In the genomic region with DNA sequence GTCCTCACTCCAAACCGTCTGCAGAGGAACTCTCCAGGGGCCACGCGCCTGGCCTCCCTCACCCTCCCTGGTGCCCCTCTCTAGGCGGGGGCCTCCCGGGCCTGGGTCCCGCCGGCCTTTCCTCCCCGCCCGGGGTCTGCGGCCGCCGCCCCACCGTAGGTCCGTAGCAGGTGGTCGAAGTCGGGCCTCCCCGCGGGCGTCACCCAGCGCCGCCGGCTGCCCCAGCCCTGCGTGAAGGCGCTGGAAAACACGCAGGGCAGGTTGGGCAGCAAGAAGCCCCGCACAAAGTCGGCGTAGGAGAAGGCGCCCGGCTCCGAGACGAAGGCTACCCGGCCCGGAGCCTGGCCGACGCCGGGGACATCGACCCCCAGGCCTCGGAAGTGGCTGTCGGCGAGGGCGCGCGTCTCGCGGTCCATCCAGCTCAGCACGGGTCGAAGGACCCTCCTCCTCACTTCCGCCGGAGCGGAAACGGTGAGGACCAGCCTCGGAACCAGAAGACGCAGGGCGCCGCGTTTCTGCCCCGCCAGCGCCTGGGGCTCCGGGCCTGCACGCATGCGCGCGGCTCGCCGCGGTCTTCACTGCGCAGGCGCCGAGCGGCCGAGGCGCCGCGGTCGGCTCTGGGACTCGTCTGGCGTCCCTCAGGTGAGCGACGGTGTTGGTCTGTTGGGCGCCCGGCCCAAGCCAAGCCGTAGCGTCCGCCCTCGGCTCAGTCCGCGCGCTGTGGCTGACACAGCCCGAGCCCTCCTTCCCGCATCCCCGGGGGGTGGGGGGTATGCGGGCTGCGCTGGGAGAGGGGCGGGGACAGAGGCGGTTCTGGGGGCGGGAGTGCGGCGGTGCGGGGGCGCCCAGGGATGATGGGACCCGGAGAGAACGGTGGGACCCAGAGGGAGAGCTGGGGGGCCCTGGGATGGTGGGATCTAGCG, we compare ENCODE assay signal across 8 cellular contexts. TPM values are rescaled to one million over a fixed set of nuclear protein-coding genes. Genes with fewer than 3 reads are reported as not detected.
DNase-seq lines count a peak whose midpoint lies in the region; ATAC-seq and TF ChIP-seq lines count a peak whose summit lies in the region.

A gene with protein sequence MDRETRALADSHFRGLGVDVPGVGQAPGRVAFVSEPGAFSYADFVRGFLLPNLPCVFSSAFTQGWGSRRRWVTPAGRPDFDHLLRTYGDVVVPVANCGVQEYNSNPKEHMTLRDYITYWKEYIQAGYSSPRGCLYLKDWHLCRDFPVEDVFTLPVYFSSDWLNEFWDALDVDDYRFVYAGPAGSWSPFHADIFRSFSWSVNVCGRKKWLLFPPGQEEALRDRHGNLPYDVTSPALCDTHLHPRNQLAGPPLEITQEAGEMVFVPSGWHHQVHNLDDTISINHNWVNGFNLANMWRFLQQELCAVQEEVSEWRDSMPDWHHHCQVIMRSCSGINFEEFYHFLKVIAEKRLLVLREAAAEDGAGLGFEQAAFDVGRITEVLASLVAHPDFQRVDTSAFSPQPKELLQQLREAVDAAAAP (minus strand): TSS at position 445 of the 923 bp plus-strand sequence. CDS start 29 bp downstream, at position 416.
A gene with protein sequence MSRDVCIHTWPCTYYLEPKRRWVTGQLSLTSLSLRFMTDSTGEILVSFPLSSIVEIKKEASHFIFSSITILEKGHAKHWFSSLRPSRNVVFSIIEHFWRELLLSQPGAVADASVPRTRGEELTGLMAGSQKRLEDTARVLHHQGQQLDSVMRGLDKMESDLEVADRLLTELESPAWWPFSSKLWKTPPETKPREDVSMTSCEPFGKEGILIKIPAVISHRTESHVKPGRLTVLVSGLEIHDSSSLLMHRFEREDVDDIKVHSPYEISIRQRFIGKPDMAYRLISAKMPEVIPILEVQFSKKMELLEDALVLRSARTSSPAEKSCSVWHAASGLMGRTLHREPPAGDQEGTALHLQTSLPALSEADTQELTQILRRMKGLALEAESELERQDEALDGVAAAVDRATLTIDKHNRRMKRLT (plus strand): TSS at position 578 of the 923 bp plus-strand sequence. CDS start 12,302 bp downstream, outside the sequence.

- H4K20me1 ChIP-seq in DND-41 (ENCODE audit: insufficient read depth, low read length) (peaks cover 58% of the 10 kb centered on the region), GM23248 (ENCODE audit: insufficient read depth) (no peaks in the 10 kb centered on the region), Karpas-422 (ENCODE audit: insufficient read depth, low read depth, low read length) (peaks cover 11% of the 10 kb centered on the region), fibroblast of lung (ENCODE audit: control insufficient read depth, extremely low read depth, insufficient read depth, low read length) (no peaks in the 10 kb centered on the region)

- H3K36me3 ChIP-seq in DND-41 (ENCODE audit: insufficient read depth, low read length) (peaks cover 49% of the 10 kb centered on the region), GM23248 (ENCODE audit: low read depth) (peaks cover 3% of the 10 kb centered on the region; the same call in 1 of the 2 replicates), Karpas-422 (ENCODE audit: insufficient read depth, low read length) (no peaks in the 10 kb centered on the region), fibroblast of lung (ENCODE audit: control insufficient read depth, insufficient read depth, low read length) (peaks cover 6% of the 10 kb centered on the region)

- DNase-seq in DND-41 (peak; percentile 93), GM23248 (peak; percentile 96), Karpas-422 (peak; percentile 97), RPMI8226 (peak; percentile 97), fibroblast of lung (ENCODE audit: low read depth in 2 of 2) (peak; percentile 87 to 91)
- peak; percentile 86 to 92 for DNase-seq in activated T-helper 1 cell treated with anti-CD3 and anti-CD28 coated beads, Interleukin-2, amount 50 U/mL, for 16 hours (ENCODE audit: low read depth in 1 of 2, low spot score in 1 of 2)
- DNase-seq in naive thymus-derived CD8-positive, alpha-beta T cell: peak; percentile 84 to 98 (median 94)
- DNase-seq in stimulated activated naive B cell treated with anti-CD40 and anti-IgM and Interleukin-4, amounts not matched to agents 10 μg/mL and 1 μg/mL and 100 μg/mL, for 72 hours: peak; percentile 93

- H3K36me3 Mint-ChIP-seq in naive thymus-derived CD8-positive, alpha-beta T cell: peaks cover 0 to 8% (median 0%) of the 10 kb centered on the region in 3 donors
- peaks cover 27 to 35% of the 10 kb centered on the region in 2 donors for H3K36me3 Mint-ChIP-seq in stimulated activated naive B cell treated with anti-CD40 and anti-IgM and Interleukin-4, amounts not matched to agents 10 μg/mL and 1 μg/mL and 100 μg/mL, for 72 hours

- H2AFZ ChIP-seq in DND-41 (ENCODE audit: low read depth, low read length) (peak within 1 kb of the TSS; percentile 94), GM23248 (peak within 1 kb of the TSS; percentile 86), Karpas-422 (ENCODE audit: low read length) (peak within 1 kb of the TSS; percentile 84), fibroblast of lung (ENCODE audit: low read length) (peak within 1 kb of the TSS; percentile 84)

- no peaks in the 10 kb centered on the region for H3K9me3 ChIP-seq in DND-41 (ENCODE audit: insufficient read depth, low read length, severe bottlenecking)
- no peaks in the 10 kb centered on the region for H3K9me3 ChIP-seq in GM23248 (ENCODE audit: low read depth)
- no peaks in the 10 kb centered on the region for H3K9me3 ChIP-seq in Karpas-422 (ENCODE audit: low read length)
- no peaks in the 10 kb centered on the region for H3K9me3 ChIP-seq in fibroblast of lung (ENCODE audit: control insufficient read depth, insufficient read depth, low read depth, low read length)

- H3K4me1 Mint-ChIP-seq in naive thymus-derived CD8-positive, alpha-beta T cell: peaks cover 37 to 62% (median 48%) of the 10 kb centered on the region in 4 donors
- peaks cover 30 to 73% of the 10 kb centered on the region in 2 donors for H3K4me1 Mint-ChIP-seq in stimulated activated naive B cell treated with anti-CD40 and anti-IgM and Interleukin-4, amounts not matched to agents 10 μg/mL and 1 μg/mL and 100 μg/mL, for 72 hours

- in situ Hi-C loops in GM23248 (cut with MboI): no loop called here

- H3K79me2 ChIP-seq in DND-41 (ENCODE audit: insufficient read depth, low read length) (peaks cover 76% of the 10 kb centered on the region), GM23248 (ENCODE audit: insufficient read depth) (peaks cover 71% of the 10 kb centered on the region), Karpas-422 (ENCODE audit: low read length) (peaks cover 66% of the 10 kb centered on the region), fibroblast of lung (ENCODE audit: control insufficient read depth, insufficient read depth, low read length) (peaks cover 51% of the 10 kb centered on the region)

- POLR2A ChIA-PET in naive thymus-derived CD8-positive, alpha-beta T cell (lab: Charles Lee): interaction anchor here (0.7 to 2.0 kb wide), 5 partner anchors 27 to 347 kb away, joined by 3 to 11 read pairs (median 6); a partner anchor contains a TSS

- H3K27me3 Mint-ChIP-seq in naive thymus-derived CD8-positive, alpha-beta T cell: no peaks in the 10 kb centered on the region
- no peaks in the 10 kb centered on the region for H3K27me3 Mint-ChIP-seq in stimulated activated naive B cell treated with anti-CD40 and anti-IgM and Interleukin-4, amounts not matched to agents 10 μg/mL and 1 μg/mL and 100 μg/mL, for 72 hours

- 1 to 2% methylated on average over 79 to 87 of the region's 104 CpGs for WGBS in GM23248 (ENCODE audit: low coverage in 1 of 2, low lambda C conversion rate in 2 of 2, missing lambda C conversion rate in 2 of 2), 2 experiments

- peak within 1 kb of the TSS; percentile 84 to 96 (median 92) for H3K27ac Mint-ChIP-seq in naive thymus-derived CD8-positive, alpha-beta T cell
- peak within 1 kb of the TSS; percentile 98 for H3K27ac Mint-ChIP-seq in stimulated activated naive B cell treated with anti-CD40 and anti-IgM and Interleukin-4, amounts not matched to agents 10 μg/mL and 1 μg/mL and 100 μg/mL, for 72 hours

- H3F3A ChIP-seq in GM23248 (ENCODE audit: insufficient read depth): no peaks in the 10 kb centered on the region

- H3K9me2 ChIP-seq in GM23248 (ENCODE audit: insufficient read depth) (no peaks in the 10 kb centered on the region), Karpas-422 (replicated peaks; ENCODE audit: insufficient read depth, low read length) (no peaks in the 10 kb centered on the region)

- H3K4me1 ChIP-seq in DND-41 (ENCODE audit: insufficient read depth, low read length) (peaks cover 38% of the 10 kb centered on the region), GM23248 (ENCODE audit: insufficient read depth) (peaks cover 7% of the 10 kb centered on the region; the same call in 1 of the 2 replicates), Karpas-422 (ENCODE audit: low read length) (peaks cover 31% of the 10 kb centered on the region), fibroblast of lung (ENCODE audit: control insufficient read depth, extremely low read depth, insufficient read depth, low read length) (peaks cover 4% of the 10 kb centered on the region)

- H3K4me2 ChIP-seq in DND-41 (ENCODE audit: insufficient read depth, low read length): peak within 1 kb of the TSS; percentile 99
- H3K4me2 ChIP-seq in GM23248 (ENCODE audit: unreplicated experiment): peak within 1 kb of the TSS; percentile 85
- peak within 1 kb of the TSS; percentile 79 for H3K4me2 ChIP-seq in Karpas-422 (ENCODE audit: low read depth, low read length, poor library complexity, severe bottlenecking)
- H3K4me2 ChIP-seq in fibroblast of lung (ENCODE audit: extremely low read depth, insufficient read depth, low read length): peak within 1 kb of the TSS; percentile 98

- H3K4me3 ChIP-seq in DND-41 (ENCODE audit: low read depth in 1 of 2, low read length in 2 of 2): peak within 1 kb of the TSS; percentile 88 to 95; a peak in 3 of 4 replicates
- H3K4me3 ChIP-seq in GM23248: peak within 1 kb of the TSS; percentile 88
- peak within 1 kb of the TSS; percentile 83 for H3K4me3 ChIP-seq in Karpas-422 (ENCODE audit: low read length)
- peak within 1 kb of the TSS; percentile 86 to 92 (median 88) for H3K4me3 ChIP-seq in fibroblast of lung (replicated peaks in 1 of 4; ENCODE audit: control extremely low read depth in 1 of 4, insufficient read depth in 1 of 4, low read depth in 3 of 4, low read length in 4 of 4)

- H3K4me3 Mint-ChIP-seq in naive thymus-derived CD8-positive, alpha-beta T cell: peak within 1 kb of the TSS; percentile 84 to 96 (median 90)
- H3K4me3 Mint-ChIP-seq in stimulated activated naive B cell treated with anti-CD40 and anti-IgM and Interleukin-4, amounts not matched to agents 10 μg/mL and 1 μg/mL and 100 μg/mL, for 72 hours: peak within 1 kb of the TSS; percentile 96 to 97

- TF ChIP-seq CTCF in DND-41 (IDR thresholded peaks at IDR 0.05; ENCODE audit: borderline replicate concordance, extremely low read depth, low read length, poor library complexity, severe bottlenecking) (no peak), fibroblast of lung (conservative IDR thresholded peaks at IDR 0.05 in 1 of 2, IDR thresholded peaks at IDR 0.05 in 1 of 2; ENCODE audit: low read depth in 1 of 2, low read length in 2 of 2) (no peak)

- no peaks in the 10 kb centered on the region for H3K27me3 ChIP-seq in DND-41 (ENCODE audit: insufficient read depth, low read length, poor library complexity)
- no peaks in the 10 kb centered on the region for H3K27me3 ChIP-seq in GM23248 (replicated peaks; ENCODE audit: insufficient read depth)
- no peaks in the 10 kb centered on the region for H3K27me3 ChIP-seq in Karpas-422 (ENCODE audit: low read length)
- H3K27me3 ChIP-seq in fibroblast of lung (ENCODE audit: control insufficient read depth, insufficient read depth, low read length): no peaks in the 10 kb centered on the region

- H3K9ac ChIP-seq in DND-41 (ENCODE audit: low read depth, low read length): peak within 1 kb of the TSS; percentile 96
- peak within 1 kb of the TSS; percentile 85 for H3K9ac ChIP-seq in GM23248
- H3K9ac ChIP-seq in Karpas-422 (ENCODE audit: low read length): peak within 1 kb of the TSS; percentile 88
- peak within 1 kb of the TSS; percentile 88 for H3K9ac ChIP-seq in fibroblast of lung (ENCODE audit: insufficient read depth, low read length)

- peak; percentile 91 for ATAC-seq in DND-41 (ENCODE audit: insufficient read depth, low read depth)
- peak; percentile 90 to 94 for ATAC-seq in naive thymus-derived CD8-positive, alpha-beta T cell
- peak; percentile 95 to 97 for ATAC-seq in stimulated activated naive B cell treated with anti-CD40 and anti-IgM and Interleukin-4, amounts not matched to agents 10 μg/mL and 1 μg/mL and 100 μg/mL, for 72 hours (replicated peaks)

- H3K27ac ChIP-seq in DND-41 (ENCODE audit: low read length): peak within 1 kb of the TSS; percentile 86
- H3K27ac ChIP-seq in GM23248: no peak within 1 kb of the TSS
- peak within 1 kb of the TSS; percentile 15; the same call in 1 of the 2 replicates for H3K27ac ChIP-seq in Karpas-422 (ENCODE audit: low read length)
- H3K27ac ChIP-seq in fibroblast of lung (ENCODE audit: insufficient read depth, low read length): peak within 1 kb of the TSS; percentile 71

- no peaks in the 10 kb centered on the region for H3K9me3 Mint-ChIP-seq in naive thymus-derived CD8-positive, alpha-beta T cell
- no peaks in the 10 kb centered on the region for H3K9me3 Mint-ChIP-seq in stimulated activated naive B cell treated with anti-CD40 and anti-IgM and Interleukin-4, amounts not matched to agents 10 μg/mL and 1 μg/mL and 100 μg/mL, for 72 hours

RNA-seq across cellular contexts. Expression of the first gene that starts in this region (rescaled TPM):
- 25.8 and 26.9 TPM in 2 replicates for total RNA-seq in GM23248 (2014; rRNA removed; shearing (Covaris generic))
- polyA plus RNA-seq in GM23248 (2016; fragmentation: Nextera tagmentation; extraction: Ambion mirVana): 16.1 and 17.3 TPM in 2 replicates
- 25.3 and 40.0 TPM in 2 replicates for total RNA-seq in Karpas-422 (2014; rRNA removed; shearing (Covaris generic); ENCODE audit: low replicate concordance)
- 26.4 and 26.7 TPM in 2 replicates for total RNA-seq in fibroblast of lung
- polyA plus RNA-seq in fibroblast of lung: 12.1 and 13.4 TPM in 2 replicates
- polyA plus RNA-seq in fibroblast of lung (2012): 17.4 and 22.8 TPM in 2 replicates
- polyA minus RNA-seq in fibroblast of lung (ENCODE audit: low replicate concordance): 54.1 and 64.4 TPM in 2 replicates
- total RNA-seq in naive thymus-derived CD8-positive, alpha-beta T cell: 10 to 100 TPM; 31.8 to 37.9 TPM
- 10 to 100 TPM; 27.1 to 33.0 (median 31.9) TPM for polyA plus RNA-seq in naive thymus-derived CD8-positive, alpha-beta T cell

RNA-seq across cellular contexts. Expression of the second gene that starts in this region (rescaled TPM):
- total RNA-seq in GM23248 (2014; rRNA removed; shearing (Covaris generic)): 30.5 and 40.1 TPM in 2 replicates
- polyA plus RNA-seq in GM23248 (2016; fragmentation: Nextera tagmentation; extraction: Ambion mirVana): 29.3 and 32.6 TPM in 2 replicates
- total RNA-seq in Karpas-422 (2014; rRNA removed; shearing (Covaris generic); ENCODE audit: low replicate concordance): 15.3 and 27.1 TPM in 2 replicates
- 53.4 and 66.9 TPM in 2 replicates for total RNA-seq in fibroblast of lung
- polyA plus RNA-seq in fibroblast of lung: 32.4 TPM in 2 replicates
- polyA plus RNA-seq in fibroblast of lung (2012): 26.6 and 30.2 TPM in 2 replicates
- polyA minus RNA-seq in fibroblast of lung (ENCODE audit: low replicate concordance): 22.3 and 40.1 TPM in 2 replicates
- 10 to 100 TPM; 25.0 to 25.6 TPM for total RNA-seq in naive thymus-derived CD8-positive, alpha-beta T cell
- 10 to 100 TPM; 40.0 to 46.6 (median 40.8) TPM for polyA plus RNA-seq in naive thymus-derived CD8-positive, alpha-beta T cell
